In genomic region chr18:8754995-8755955, GRCh38 we compare ENCODE assay signal across 8 cellular contexts. TPM values are rescaled to one million over a fixed set of nuclear protein-coding genes. Genes with fewer than 3 reads are reported as not detected.
A peak's percentile ranks its signal among the peaks of the same experiment; 100 is the strongest.
DNase-seq lines count a peak whose midpoint lies in the region; ATAC-seq and TF ChIP-seq lines count a peak whose summit lies in the region.

No MANE protein-coding gene starts in this region.

- TF ChIP-seq CTCF in fibroblast of mammary gland (conservative IDR thresholded peaks at IDR 0.05; ENCODE audit: control insufficient read depth, insufficient read depth, low read depth, low read length) (no peak), GM10266 (IDR thresholded peaks at IDR 0.05; ENCODE audit: control insufficient read depth, insufficient read depth, low read depth, missing control alignments) (no peak)

- peak; percentile 87 for ATAC-seq in GM21423 (IDR thresholded peaks at IDR 0.05; ENCODE audit: unreplicated experiment)
- ATAC-seq in HG02852 (IDR thresholded peaks at IDR 0.05; ENCODE audit: unreplicated experiment): no peak

- no peak overlapping the region for H3K4me3 ChIP-seq in fibroblast of mammary gland (ENCODE audit: control insufficient read depth, low read depth, low read length)

- DNase-seq in A172 (ENCODE audit: low spot score) (peak; percentile 70), T-helper 9 cell (peak; percentile 48), fibroblast of mammary gland (ENCODE audit: low read depth) (peak; percentile 77), epidermal melanocyte (ENCODE audit: insufficient read length, low spot score) (no peak), SHP77 treated with DMSO at 0.1 percent for 48 hours (lab: John Stamatoyannopoulos, UW) (no peak), GM10266 (ENCODE audit: extremely low spot score) (no peak)

RNA-seq across cellular contexts. Expression of gene MTCL1, which starts 49.9 kb away (rescaled TPM):
- 33.6 and 39.6 TPM in 2 replicates for total RNA-seq in A172 (2014; rRNA removed; shearing (Covaris generic))

Comparison
In these comparisons a context has a peak if more than half of its experiments do, and no peak if none do; other contexts are left out.
1. DNase-seq: peak in A172 (single experiment), T-helper 9 cell (single experiment) and fibroblast of mammary gland (single experiment); none in epidermal melanocyte (single experiment), SHP77 treated with DMSO at 0.1 percent for 48 hours (single experiment) and GM10266 (single experiment).